ENCODE assay signal across 26 cellular contexts in the genomic region with DNA sequence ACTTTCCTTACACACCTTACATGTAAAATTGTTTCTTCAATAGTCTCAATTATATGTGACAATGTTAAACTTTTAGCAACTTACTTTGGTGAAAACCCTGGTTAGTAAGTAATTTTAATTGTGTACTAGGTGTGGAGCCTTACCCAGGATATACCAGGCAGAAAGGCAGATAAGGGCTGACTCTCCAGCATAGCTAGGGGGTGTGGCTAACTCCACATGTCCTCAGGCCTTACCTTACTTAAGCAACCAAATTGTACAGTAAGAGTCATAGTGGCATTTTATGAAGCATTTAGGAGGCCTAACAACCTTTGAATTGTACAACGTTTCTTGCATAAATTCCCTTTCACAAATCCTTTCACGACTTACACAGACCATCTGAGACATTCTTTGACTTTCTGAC.
DNase-seq lines count a peak whose midpoint lies in the region; ATAC-seq and TF ChIP-seq lines count a peak whose summit lies in the region.
"Had no signal": no experiment of that assay in that cellular context is flagged by ENCODE, and none has a peak within 500 bp of the region (broad histone marks: within the 10 kb centered on the region; RNA-seq: fewer than 3 reads in every experiment).

No MANE protein-coding gene starts in this region.

- POLR2A ChIA-PET in MCF 10A (lab: Yijun Ruan, JAX), result interaction anchor here (0.5 to 2.7 kb wide), 5 partner anchors 12 to 228 kb away, joined by 3 to 9 read pairs (median 4); partner anchors contain the start of gene CTNND1

- no peaks in the 10 kb centered on the region for H3K9me2 ChIP-seq in Karpas-422 (replicated peaks; ENCODE audit: insufficient read depth, low read length)

- H3K4me3 Mint-ChIP-seq in MCF 10A (ENCODE audit: unreplicated experiment), result peak overlapping the region; percentile 77
- H3K4me3 Mint-ChIP-seq: CD4-positive, alpha-beta memory T cell; IgD-negative memory B cell had no signal

- H3K36me3 ChIP-seq in breast epithelium (no peaks in the 10 kb centered on the region), esophagus muscularis mucosa (no peaks in the 10 kb centered on the region), Karpas-422 (ENCODE audit: insufficient read depth, low read length) (no peaks in the 10 kb centered on the region)
- H3K36me3 ChIP-seq: BLaER1 treated with 17β-estradiol and CSF1 and Interleukin-3, amounts not matched to agents 10 nM and 100 nM had no signal

- H3K27me3 Mint-ChIP-seq in MCF 10A (ENCODE audit: insufficient read depth, unreplicated experiment), result no peaks in the 10 kb centered on the region

- no peak overlapping the region for H3K9ac ChIP-seq in Karpas-422 (ENCODE audit: low read length)
- H3K9ac ChIP-seq: BLaER1 treated with 17β-estradiol and CSF1 and Interleukin-3, amounts not matched to agents 10 nM and 100 nM had no signal

- H3K4me2 ChIP-seq in Karpas-422 (ENCODE audit: low read depth, low read length, poor library complexity, severe bottlenecking), result no peak overlapping the region

- TF ChIP-seq CTCF in MCF 10A (IDR thresholded peaks at IDR 0.05; ENCODE audit: unreplicated experiment) (no peak), breast epithelium (IDR thresholded peaks at IDR 0.05) (no peak), esophagus muscularis mucosa (IDR thresholded peaks at IDR 0.05) (no peak)

- intact Hi-C loops in MCF 10A (cut with micrococcal nuclease) (loop anchor here (2.0 to 10.0 kb wide), 2 partner anchors 71 to 153 kb away; no protein-coding TSS in a partner anchor), breast epithelium (cut with DNase I; ENCODE audit: low total_unique reads) (no loop called here), esophagus muscularis mucosa (cut with DNase I) (no loop called here), head of caudate nucleus (cut with DNase I) (no loop called here)

- no peak overlapping the region for H2AFZ ChIP-seq in Karpas-422 (ENCODE audit: low read length)

- H3K27me3 ChIP-seq in breast epithelium, result no peaks in the 10 kb centered on the region
- no peaks in the 10 kb centered on the region for H3K27me3 ChIP-seq in esophagus muscularis mucosa
- no peaks in the 10 kb centered on the region for H3K27me3 ChIP-seq in Karpas-422 (ENCODE audit: low read length)
- H3K27me3 ChIP-seq: BLaER1 treated with 17β-estradiol and CSF1 and Interleukin-3, amounts not matched to agents 10 nM and 100 nM had no signal

- no peak for ATAC-seq in GM21528 (IDR thresholded peaks at IDR 0.05; ENCODE audit: low FRiP score, unreplicated experiment)
- ATAC-seq: HCT116, Panc1, SK-N-SH treated with all-trans-retinoic acid at 6 μM for 48 hours had no signal

- H3K9me3 Mint-ChIP-seq in MCF 10A (ENCODE audit: unreplicated experiment), result no peaks in the 10 kb centered on the region
- H3K9me3 Mint-ChIP-seq: IgD-negative memory B cell had no signal

- peak; percentile 64 for DNase-seq in MCF 10A (ENCODE audit: unreplicated experiment)
- DNase-seq in breast epithelium (ENCODE audit: low spot score in 2 of 2), result no peak
- peak; percentile 21 for DNase-seq in esophagus muscularis mucosa (ENCODE audit: extremely low spot score)
- DNase-seq in head of caudate nucleus, result no peak
- DNase-seq in Karpas-422, result no peak
- DNase-seq in DMS114 treated with DMSO at 0.1 percent for 48 hours (lab: John Stamatoyannopoulos, UW; ENCODE audit: unreplicated experiment), result no peak
- DNase-seq: Caco-2; CD4-positive, alpha-beta memory T cell; DMS 273 treated with DMSO at 0.1 percent for 48 hours; Kasumi-1; MM.1S; NCI-H1092; NCI-H1436; NCI-H187 treated with DMSO at 0.1 percent for 48 hours; NCI-H2107; NCI-H510A treated with DMSO at 0.1 percent for 48 hours; NCI-H774; NK-92 treated with Interleukin-12 subunit alpha and Interleukin-12 subunit beta, amount 100 ng/mL, for 24 hours had no signal

- no peak overlapping the region for H3K4me3 ChIP-seq in breast epithelium
- H3K4me3 ChIP-seq in esophagus muscularis mucosa, result no peak overlapping the region
- H3K4me3 ChIP-seq in skin epidermis, result no peak overlapping the region
- H3K4me3 ChIP-seq in Karpas-422 (ENCODE audit: low read length), result no peak overlapping the region
- H3K4me3 ChIP-seq: BLaER1 treated with 17β-estradiol and CSF1 and Interleukin-3, amounts not matched to agents 10 nM and 100 nM had no signal

- TF ChIP-seq POLR2A in breast epithelium (IDR thresholded peaks at IDR 0.05) (no peak), esophagus muscularis mucosa (IDR thresholded peaks at IDR 0.05; ENCODE audit: low read depth) (no peak)

- H3K4me1 ChIP-seq in breast epithelium, result no peaks in the 10 kb centered on the region
- H3K4me1 ChIP-seq in esophagus muscularis mucosa, result no peaks in the 10 kb centered on the region
- H3K4me1 ChIP-seq in Karpas-422 (ENCODE audit: low read length), result no peaks in the 10 kb centered on the region

- H3K27ac Mint-ChIP-seq in MCF 10A (ENCODE audit: low read depth, unreplicated experiment), result peak overlapping the region; percentile 88
- H3K27ac Mint-ChIP-seq: CD4-positive, alpha-beta memory T cell; IgD-negative memory B cell had no signal

- H3K27ac ChIP-seq in breast epithelium, result no peak overlapping the region
- no peak overlapping the region for H3K27ac ChIP-seq in esophagus muscularis mucosa (replicated peaks in 1 of 4)
- H3K27ac ChIP-seq in skin epidermis, result peak overlapping the region in 11 of 21 experiments; percentile 16 to 87 (median 78)
- H3K27ac ChIP-seq in Karpas-422 (ENCODE audit: low read length), result no peak overlapping the region
- H3K27ac ChIP-seq: 22Rv1; BLaER1 treated with 17β-estradiol and CSF1 and Interleukin-3, amounts not matched to agents 10 nM and 100 nM had no signal

- H3K4me1 Mint-ChIP-seq in MCF 10A (ENCODE audit: insufficient read depth, unreplicated experiment), result peaks cover 51% of the 10 kb centered on the region
- H3K4me1 Mint-ChIP-seq: CD4-positive, alpha-beta memory T cell; IgD-negative memory B cell had no signal

- no peaks in the 10 kb centered on the region for H4K20me1 ChIP-seq in Karpas-422 (ENCODE audit: insufficient read depth, low read depth, low read length)
- H4K20me1 ChIP-seq: BLaER1 treated with 17β-estradiol and CSF1 and Interleukin-3, amounts not matched to agents 10 nM and 100 nM had no signal

- H3K9me3 ChIP-seq in breast epithelium (no peaks in the 10 kb centered on the region), esophagus muscularis mucosa (no peaks in the 10 kb centered on the region), Karpas-422 (ENCODE audit: low read length) (no peaks in the 10 kb centered on the region)

- no TSS peak for BruUV-seq in MCF 10A (replicated peaks; lab: Mats Ljungman, UMichigan)

- no peaks in the 10 kb centered on the region for H3K79me2 ChIP-seq in Karpas-422 (ENCODE audit: low read length)

- WGBS in esophagus muscularis mucosa, result 70% methylated on average over 2 of the region's 2 CpGs

- CTCF ChIA-PET in MCF 10A (lab: Yijun Ruan, JAX), result interaction anchor here (1.0 to 2.0 kb wide), 2 partner anchors 10 to 381 kb away, joined by 3 to 7 read pairs; no protein-coding TSS in a partner anchor

- H3K36me3 Mint-ChIP-seq in MCF 10A (ENCODE audit: insufficient read depth, unreplicated experiment), result no peaks in the 10 kb centered on the region
- H3K36me3 Mint-ChIP-seq: CD4-positive, alpha-beta memory T cell; IgD-negative memory B cell had no signal

- TF ChIP-seq EP300 in esophagus muscularis mucosa (IDR thresholded peaks at IDR 0.05), result no peak

Comparison
In these comparisons a context has a peak if more than half of its experiments do, and no peak if none do; other contexts are left out.
1. DNase-seq: peak in MCF 10A (single experiment) and esophagus muscularis mucosa (single experiment); none in breast epithelium (0 of 2), head of caudate nucleus (0 of 42), Karpas-422 (single experiment) and DMS114 treated with DMSO at 0.1 percent for 48 hours (single experiment).
2. H3K27ac ChIP-seq: peak in skin epidermis (11 of 21); none in breast epithelium (0 of 2), esophagus muscularis mucosa (0 of 4) and Karpas-422 (single experiment).